Comparison of ENCODE assay signal across 1 cellular context in the genomic region with DNA sequence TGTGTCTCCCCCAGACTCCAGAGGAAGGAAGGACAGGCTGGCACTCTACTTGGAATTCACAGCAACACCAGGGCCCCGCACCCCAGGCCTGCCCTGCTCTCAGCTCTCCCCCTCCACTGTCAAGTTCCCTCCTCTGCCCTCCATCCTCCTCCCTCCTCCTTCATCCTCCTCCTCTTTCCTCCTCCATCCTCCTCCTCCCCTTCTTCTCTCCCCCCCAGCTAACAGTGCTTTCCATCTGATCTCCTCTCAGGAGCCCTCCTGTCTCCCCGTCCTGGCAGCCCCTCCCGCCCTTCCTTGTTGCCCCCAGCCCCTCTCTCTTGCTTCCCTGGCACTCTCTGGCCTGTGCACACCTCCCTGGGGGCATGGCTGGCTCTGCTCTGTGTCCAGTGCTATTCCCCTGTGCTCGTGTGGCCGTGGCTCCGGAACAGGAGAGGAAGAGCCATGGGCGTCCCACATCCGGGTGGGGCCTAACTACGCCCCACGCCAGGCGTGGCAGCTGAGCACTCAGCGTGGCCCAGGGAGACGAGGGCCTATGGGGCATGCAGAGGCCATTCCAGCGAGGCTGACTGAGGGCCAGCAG.
TF ChIP-seq lines count a peak whose summit lies in the region.

No MANE protein-coding gene starts in this region.

TF ChIP-seq in HEK293, 187 proteins besides CTCF, POLR2A, EP300 and RAD21 (continued from another document):
- TF ChIP-seq, protein P1, sequence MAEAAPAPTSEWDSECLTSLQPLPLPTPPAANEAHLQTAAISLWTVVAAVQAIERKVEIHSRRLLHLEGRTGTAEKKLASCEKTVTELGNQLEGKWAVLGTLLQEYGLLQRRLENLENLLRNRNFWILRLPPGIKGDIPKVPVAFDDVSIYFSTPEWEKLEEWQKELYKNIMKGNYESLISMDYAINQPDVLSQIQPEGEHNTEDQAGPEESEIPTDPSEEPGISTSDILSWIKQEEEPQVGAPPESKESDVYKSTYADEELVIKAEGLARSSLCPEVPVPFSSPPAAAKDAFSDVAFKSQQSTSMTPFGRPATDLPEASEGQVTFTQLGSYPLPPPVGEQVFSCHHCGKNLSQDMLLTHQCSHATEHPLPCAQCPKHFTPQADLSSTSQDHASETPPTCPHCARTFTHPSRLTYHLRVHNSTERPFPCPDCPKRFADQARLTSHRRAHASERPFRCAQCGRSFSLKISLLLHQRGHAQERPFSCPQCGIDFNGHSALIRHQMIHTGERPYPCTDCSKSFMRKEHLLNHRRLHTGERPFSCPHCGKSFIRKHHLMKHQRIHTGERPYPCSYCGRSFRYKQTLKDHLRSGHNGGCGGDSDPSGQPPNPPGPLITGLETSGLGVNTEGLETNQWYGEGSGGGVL (tag by site-specific recombination; IDR thresholded peaks at IDR 0.05), result peak; percentile 78
- TF ChIP-seq ZNF707 (tag by site-specific recombination; IDR thresholded peaks at IDR 0.05) (no peak), KLF1 (tag by site-specific recombination; IDR thresholded peaks at IDR 0.05) (no peak), ZNF184 (tag by site-specific recombination; IDR thresholded peaks at IDR 0.05) (no peak), KLF16 (tag by site-specific recombination; IDR thresholded peaks at IDR 0.05) (no peak), ZFHX2 (tag by site-specific recombination; conservative IDR thresholded peaks at IDR 0.05) (peak; percentile 48)
